13 cellular contexts compared by ENCODE assay signal in the genomic region with DNA sequence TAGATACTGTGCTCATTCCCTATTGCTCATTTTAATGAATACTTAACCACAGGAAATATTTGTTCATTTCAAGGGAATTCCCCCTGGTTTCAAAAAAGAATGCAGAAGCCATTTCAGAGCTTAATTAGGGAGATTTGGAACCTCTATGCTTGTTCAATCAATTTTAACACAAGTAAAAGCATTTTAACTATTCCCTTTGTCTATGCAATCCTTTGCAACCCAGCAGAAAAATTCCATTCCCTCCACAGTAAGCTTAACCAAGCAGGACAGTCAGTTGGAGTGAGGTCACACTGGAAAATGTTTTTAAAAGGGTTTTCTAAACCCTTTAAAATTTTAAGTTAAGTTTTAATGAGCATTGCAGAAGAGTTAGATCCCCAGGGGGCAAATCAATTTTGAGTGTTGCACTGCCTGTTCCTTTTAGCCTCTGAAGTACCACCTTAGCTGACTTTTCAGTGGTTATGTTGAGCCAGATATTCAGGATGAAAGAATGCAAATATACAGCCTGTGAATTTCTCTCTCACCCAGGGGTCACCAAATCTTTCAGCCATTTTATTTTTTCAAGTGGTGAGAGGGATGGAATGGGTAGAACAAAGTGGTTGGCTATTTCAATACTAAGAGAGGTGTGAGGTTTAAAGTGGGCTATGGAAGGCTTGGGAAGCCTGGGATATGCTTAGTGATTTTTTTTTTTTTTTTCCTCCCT.
A peak's percentile ranks its signal among the peaks of the same experiment; 100 is the strongest.
DNase-seq lines count a peak whose midpoint lies in the region; ATAC-seq and TF ChIP-seq lines count a peak whose summit lies in the region.
"Had no signal": no experiment of that assay in that cellular context is flagged by ENCODE, and none has a peak within 500 bp of the region (broad histone marks: within the 10 kb centered on the region; RNA-seq: fewer than 3 reads in every experiment).

No MANE protein-coding gene starts in this region.

- no peak for TF ChIP-seq POLR2A in transverse colon (IDR thresholded peaks at IDR 0.05)

- intact Hi-C loops in transverse colon (cut with DNase I; ENCODE audit: low total_unique reads): no loop called here

- no peaks in the 10 kb centered on the region for H3K27me3 Mint-ChIP-seq in osteocyte (ENCODE audit: unreplicated experiment)
- H3K27me3 Mint-ChIP-seq: activated naive CD8-positive, alpha-beta T cell had no signal

- DNase-seq in ELR (ENCODE audit: low read depth) (peak; percentile 14), NCI-H226 (peak; percentile 10), fibroblast of gingiva (ENCODE audit: low read depth) (peak; percentile 1), osteocyte (ENCODE audit: extremely low spot score, unreplicated experiment) (no peak), transverse colon (no peak), NCI-H1105 (lab: John Stamatoyannopoulos, UW) (no peak), activated gamma-delta T cell treated with Interleukin-2 at 50 U/mL for 16 hours (no peak)
- DNase-seq: activated CD8-positive, alpha-beta T cell treated with anti-CD3 and anti-CD28 coated beads, Interleukin-2, amount 10 ng/mL, durations not matched to agents 7 days and 5 days; NCI-H1417 treated with DMSO at 0.1 percent for 48 hours; T-helper 2 cell had no signal

- peaks cover 28% of the 10 kb centered on the region for H3K4me1 Mint-ChIP-seq in osteocyte (ENCODE audit: unreplicated experiment)

- no peak overlapping the region for H3K4me3 ChIP-seq in transverse colon

- no peak for TF ChIP-seq EP300 in transverse colon (IDR thresholded peaks at IDR 0.05; ENCODE audit: low read depth)

- ATAC-seq in GM19324 (IDR thresholded peaks at IDR 0.05; ENCODE audit: low FRiP score, unreplicated experiment): no peak
- ATAC-seq: activated CD8-positive, alpha-beta T cell treated with anti-CD3 and anti-CD28 coated beads, Interleukin-2, amount 10 ng/mL, durations not matched to agents 7 days and 5 days had no signal

- H3K27me3 ChIP-seq in transverse colon: no peaks in the 10 kb centered on the region
- H3K27me3 ChIP-seq: neutrophil had no signal

- no peaks in the 10 kb centered on the region for H3K9me3 ChIP-seq in transverse colon
- H3K9me3 ChIP-seq: neutrophil had no signal

- in situ Hi-C loops in transverse colon (cut with MboI; ENCODE audit: low pct_ligation_motif_present in 1 of 4, low pct_unique_long_range_greater_than_20kb in 1 of 4, low sequenced_read_pairs in 3 of 4): no loop called here

- peak overlapping the region; percentile 63 for H3K27ac Mint-ChIP-seq in osteocyte (ENCODE audit: unreplicated experiment)
- H3K27ac Mint-ChIP-seq: activated CD8-positive, alpha-beta T cell treated with anti-CD3 and anti-CD28 coated beads, Interleukin-2, amount 10 ng/mL, durations not matched to agents 7 days and 5 days; activated naive CD8-positive, alpha-beta T cell had no signal

- no peaks in the 10 kb centered on the region for H3K9me3 Mint-ChIP-seq in osteocyte (ENCODE audit: unreplicated experiment)

- H3K4me1 ChIP-seq in transverse colon: peaks cover 0 to 4% (median 0%) of the 10 kb centered on the region in 4 donors

- H3K27ac ChIP-seq in transverse colon: no peak overlapping the region
- H3K27ac ChIP-seq: neutrophil had no signal

- H3K36me3 Mint-ChIP-seq in osteocyte (ENCODE audit: unreplicated experiment): no peaks in the 10 kb centered on the region
- H3K36me3 Mint-ChIP-seq: activated naive CD8-positive, alpha-beta T cell had no signal

- H3K36me3 ChIP-seq in transverse colon: no peaks in the 10 kb centered on the region
- H3K36me3 ChIP-seq: neutrophil had no signal

- H3K4me3 Mint-ChIP-seq in osteocyte (ENCODE audit: unreplicated experiment): no peak overlapping the region
- H3K4me3 Mint-ChIP-seq: activated CD8-positive, alpha-beta T cell treated with anti-CD3 and anti-CD28 coated beads, Interleukin-2, amount 10 ng/mL, durations not matched to agents 7 days and 5 days; activated naive CD8-positive, alpha-beta T cell had no signal

- TF ChIP-seq CTCF in osteocyte (IDR thresholded peaks at IDR 0.05): no peak
- no peak for TF ChIP-seq CTCF in transverse colon (IDR thresholded peaks at IDR 0.05)

Comparison
In these comparisons a context has a peak if more than half of its experiments do, and no peak if none do; other contexts are left out.
1. DNase-seq: peak in ELR (single experiment), NCI-H226 (single experiment) and fibroblast of gingiva (single experiment); none in osteocyte (single experiment), transverse colon (single experiment), NCI-H1105 (single experiment) and activated gamma-delta T cell treated with Interleukin-2 at 50 U/mL for 16 hours (single experiment).